ENCODE assay signal across 2 cellular contexts in the genomic region with DNA sequence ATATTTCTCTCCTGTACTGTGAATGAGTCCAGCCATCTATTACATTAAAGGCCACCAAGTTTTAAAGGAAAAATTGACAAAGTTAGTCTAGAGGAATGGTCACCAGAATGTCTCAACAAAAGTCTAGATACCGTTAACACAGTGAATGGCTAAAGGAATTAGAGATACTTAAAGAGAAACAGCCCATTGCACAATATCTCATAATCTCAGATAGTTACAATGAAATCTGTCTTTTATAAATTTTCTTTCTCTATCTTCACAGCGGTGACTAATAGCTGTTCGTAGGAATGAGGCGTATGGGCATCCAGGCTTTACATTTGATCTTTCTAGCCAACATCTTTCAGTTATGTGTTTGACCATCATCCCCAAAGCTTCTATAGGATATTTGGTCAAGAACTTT.
TF ChIP-seq lines count a peak whose summit lies in the region.

No MANE protein-coding gene starts in this region.

TF ChIP-seq in IMR-90, 13 proteins besides CTCF, POLR2A, EP300 and RAD21:
- no peak for TF ChIP-seq RCOR1 (IDR thresholded peaks at IDR 0.05; ENCODE audit: insufficient replicate concordance, low read length)
- TF ChIP-seq CEBPB (IDR thresholded peaks at IDR 0.05; ENCODE audit: low read depth, low read length) = peak; percentile 77

TF ChIP-seq in H1, 55 proteins besides CTCF, POLR2A, EP300 and RAD21:
- no peak for TF ChIP-seq RFX5 (IDR thresholded peaks at IDR 0.05; ENCODE audit: borderline replicate concordance, low read depth, low read length)
- TF ChIP-seq CEBPB (IDR thresholded peaks at IDR 0.05; ENCODE audit: low read depth, low read length) = peak; percentile 29; the same call in 1 of the 2 replicates
TF ChIP-seq in H1: peak in this region for 1.
